4 cellular contexts compared by ENCODE assay signal in the genomic region with DNA sequence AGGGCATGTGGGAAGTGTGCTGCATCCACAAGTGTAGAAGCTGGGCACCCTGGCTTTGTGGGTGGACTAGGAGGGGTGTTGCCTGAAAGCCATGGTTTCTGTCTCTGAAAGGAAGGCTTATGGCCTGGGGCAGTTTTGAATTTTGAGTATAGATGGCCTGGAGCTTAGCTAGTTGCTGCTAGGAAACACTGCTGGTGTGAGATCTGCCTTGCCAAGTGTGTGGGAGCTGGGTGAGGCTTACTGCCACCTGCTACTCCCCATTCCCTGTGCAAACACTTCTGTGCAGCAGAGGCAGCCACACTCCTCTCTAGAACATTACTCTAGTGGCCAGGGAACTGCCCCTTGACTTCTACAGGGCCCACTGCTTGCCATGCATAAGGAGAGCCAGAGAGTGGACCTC.
"Had no signal": no experiment of that assay in that cellular context is flagged by ENCODE, and none has a peak within 500 bp of the region (broad histone marks: within the 10 kb centered on the region; RNA-seq: fewer than 3 reads in every experiment).

No MANE protein-coding gene starts in this region.

- DNase-seq: H9, HCEC 1CT, IMR-90, KG1 had no signal
